Comparison of ENCODE assay signal across 8 cellular contexts in genomic region chr6:132937466-132937906, GRCh38.
DNase-seq lines count a peak whose midpoint lies in the region; ATAC-seq and TF ChIP-seq lines count a peak whose summit lies in the region.

No MANE protein-coding gene starts in this region.

- no peaks in the 10 kb centered on the region for H3K36me3 Mint-ChIP-seq in endodermal cell (ENCODE audit: low read depth)

- H3K27ac ChIP-seq in PC-9 = no peak overlapping the region
- no peak overlapping the region for H3K27ac ChIP-seq in endodermal cell (ENCODE audit: low read depth, low read length)
- H3K27ac ChIP-seq in neuronal stem cell (replicated peaks; ENCODE audit: low read length) = no peak overlapping the region
- H3K27ac ChIP-seq in Peyer's patch = no peak overlapping the region

- H3K79me1 ChIP-seq in neuronal stem cell (ENCODE audit: low read depth, low read length) = no peaks in the 10 kb centered on the region

- H3K27me3 Mint-ChIP-seq in endodermal cell (ENCODE audit: insufficient read depth) = no peaks in the 10 kb centered on the region

- BruUV-seq in PC-9 (replicated peaks; lab: Mats Ljungman, UMichigan) = no TSS peak

- peak; percentile 74 for TF ChIP-seq CTCF in PC-9 (conservative IDR thresholded peaks at IDR 0.05)
- peak; percentile 84 for TF ChIP-seq CTCF in endodermal cell (conservative IDR thresholded peaks at IDR 0.05)
- peak in 2 of 6 experiments; percentile 17 to 21 for TF ChIP-seq CTCF in Peyer's patch (IDR thresholded peaks at IDR 0.05)

- H3K79me2 ChIP-seq in PC-9 (ENCODE audit: low read depth) = no peaks in the 10 kb centered on the region

- H3K27me3 ChIP-seq in PC-9 (ENCODE audit: insufficient read depth, low read depth) = no peaks in the 10 kb centered on the region
- no peaks in the 10 kb centered on the region for H3K27me3 ChIP-seq in endodermal cell (ENCODE audit: control insufficient read depth, insufficient read depth, low read length, poor library complexity, severe bottlenecking)
- no peaks in the 10 kb centered on the region for H3K27me3 ChIP-seq in neuronal stem cell (ENCODE audit: control insufficient read depth in 3 of 3, insufficient read depth in 3 of 3, low read depth in 1 of 3, low read length in 3 of 3)
- no peaks in the 10 kb centered on the region for H3K27me3 ChIP-seq in Peyer's patch

- H4K8ac ChIP-seq in neuronal stem cell (ENCODE audit: low read depth, low read length) = no peak overlapping the region

- no peak for ATAC-seq in HG03460 (IDR thresholded peaks at IDR 0.05; ENCODE audit: unreplicated experiment)

- H3K4me1 Mint-ChIP-seq in endodermal cell = peaks cover 2% of the 10 kb centered on the region

- H3K9ac ChIP-seq in endodermal cell (ENCODE audit: extremely low read depth, low read length, poor library complexity, severe bottlenecking) (no peak overlapping the region), neuronal stem cell (ENCODE audit: low read depth, low read length, poor library complexity) (no peak overlapping the region)

- H2BK5ac ChIP-seq in neuronal stem cell (ENCODE audit: low read length) = no peak overlapping the region

- TF ChIP-seq POLR2A in Peyer's patch (IDR thresholded peaks at IDR 0.05) = no peak

- H3K9me3 Mint-ChIP-seq in endodermal cell = no peaks in the 10 kb centered on the region

- POLR2A ChIA-PET in PC-9 (lab: Charles Lee; ENCODE audit: unreplicated experiment) = interaction anchor here (0.6 kb wide), 1 partner anchor 1053 kb away, joined by 3 read pairs; no protein-coding TSS in a partner anchor

- H3K36me3 ChIP-seq in PC-9 (ENCODE audit: low read depth) (no peaks in the 10 kb centered on the region), endodermal cell (ENCODE audit: control insufficient read depth, insufficient read depth, low read length) (no peaks in the 10 kb centered on the region), neuronal stem cell (replicated peaks in 1 of 2; ENCODE audit: control insufficient read depth in 2 of 2, insufficient read depth in 2 of 2, low read length in 2 of 2) (no peaks in the 10 kb centered on the region), Peyer's patch (no peaks in the 10 kb centered on the region)

- H4K91ac ChIP-seq in neuronal stem cell (ENCODE audit: low read depth, low read length, poor library complexity) = no peak overlapping the region

- H3F3A ChIP-seq in PC-9 (ENCODE audit: insufficient read depth, low read depth) = no peaks in the 10 kb centered on the region

- CTCF ChIA-PET in PC-9 (lab: Charles Lee) = interaction anchor here (0.5 to 1.0 kb wide), 2 partner anchors 24 to 334 kb away, joined by 3 to 6 read pairs; no protein-coding TSS in a partner anchor

- intact Hi-C loops in PC-9 (cut with micrococcal nuclease; ENCODE audit: unreplicated experiment) = loop anchor here (1.0 to 10.0 kb wide), 4 partner anchors 105 to 575 kb away; partner anchors contain the start of gene TAAR9

- no peak overlapping the region for H2AFZ ChIP-seq in PC-9
- H2AFZ ChIP-seq in neuronal stem cell (ENCODE audit: low read length) = no peak overlapping the region

- H3K18ac ChIP-seq in neuronal stem cell (ENCODE audit: low read length) = no peak overlapping the region

- H2BK120ac ChIP-seq in neuronal stem cell (ENCODE audit: low read depth, low read length) = no peak overlapping the region

- no peak overlapping the region for H2BK15ac ChIP-seq in neuronal stem cell (ENCODE audit: low read length)

- H3K23ac ChIP-seq in neuronal stem cell (ENCODE audit: low read depth, low read length, poor library complexity) = no peak overlapping the region

- in situ Hi-C loops in KBM-7 (cut with MboI; ENCODE audit: low pct_unique_long_range_greater_than_20kb, low sequenced_read_pairs) = no loop called here

- H3K4me3 ChIP-seq in PC-9 (no peak overlapping the region), endodermal cell (ENCODE audit: low read length) (no peak overlapping the region), neuronal stem cell (ENCODE audit: low read length in 2 of 2) (no peak overlapping the region), Peyer's patch (no peak overlapping the region)

- no peak overlapping the region for H3K14ac ChIP-seq in neuronal stem cell (ENCODE audit: low read length)

- H3K4ac ChIP-seq in neuronal stem cell (ENCODE audit: low read length) = no peak overlapping the region

- H2AK5ac ChIP-seq in neuronal stem cell (ENCODE audit: low read depth, low read length) = no peak overlapping the region

- WGBS in endodermal cell (ENCODE audit: insufficient coverage in 1 of 2, insufficient read length in 1 of 2), 2 experiments = 17 to 61% methylated on average over 2 to 5 of the region's 5 CpGs
- no CpG with 5 or more reads among the region's 5 CpGs for WGBS in neuronal stem cell (ENCODE audit: extremely low coverage in 2 of 2, insufficient read length in 2 of 2, insufficient replicate concordance in 1 of 2), 2 donors

- DNase-seq in EH (ENCODE audit: low read depth) = peak; percentile 20
- DNase-seq in KBM-7 = peak; percentile 28
- DNase-seq in PC-9 = peak in 1 of 2 experiments; percentile 56
- peak; percentile 87 for DNase-seq in endodermal cell
- peak; percentile 42 for DNase-seq in neuronal stem cell (ENCODE audit: low spot score)
- DNase-seq in DMS114 treated with DMSO at 0.1 percent for 48 hours (lab: John Stamatoyannopoulos, UW; ENCODE audit: unreplicated experiment) = no peak
- no peak for DNase-seq in Peyer's patch

- H3K4me3 Mint-ChIP-seq in endodermal cell = no peak overlapping the region

- no peaks in the 10 kb centered on the region for H4K20me1 ChIP-seq in PC-9 (ENCODE audit: insufficient read depth)

- H3K9me2 ChIP-seq in PC-9 (ENCODE audit: insufficient read depth) = no peaks in the 10 kb centered on the region

- H3K9me3 ChIP-seq in PC-9 (ENCODE audit: insufficient read depth, low read depth) = no peaks in the 10 kb centered on the region
- H3K9me3 ChIP-seq in endodermal cell (ENCODE audit: control insufficient read depth, low read length) = no peaks in the 10 kb centered on the region
- peaks cover 2 to 5% of the 10 kb centered on the region in 2 donors for H3K9me3 ChIP-seq in neuronal stem cell (replicated peaks in 1 of 2; ENCODE audit: control insufficient read depth in 2 of 2, insufficient read depth in 1 of 2, low read depth in 1 of 2, low read length in 2 of 2)
- no peaks in the 10 kb centered on the region for H3K9me3 ChIP-seq in Peyer's patch

- H3K27ac Mint-ChIP-seq in endodermal cell = no peak overlapping the region

- H3K4me2 ChIP-seq in PC-9 = no peak overlapping the region
- H3K4me2 ChIP-seq in neuronal stem cell (ENCODE audit: insufficient read depth, low read length, poor library complexity, severe bottlenecking) = no peak overlapping the region

- H2BK12ac ChIP-seq in neuronal stem cell (ENCODE audit: low read length) = no peak overlapping the region

- H3K4me1 ChIP-seq in PC-9 (replicated peaks; ENCODE audit: insufficient read depth) = no peaks in the 10 kb centered on the region
- H3K4me1 ChIP-seq in endodermal cell (ENCODE audit: control insufficient read depth, insufficient read depth, low read length) = no peaks in the 10 kb centered on the region
- H3K4me1 ChIP-seq in neuronal stem cell (ENCODE audit: control insufficient read depth in 2 of 2, insufficient read depth in 1 of 2, low read depth in 1 of 2, low read length in 2 of 2) = peaks cover 12 to 22% of the 10 kb centered on the region in 2 donors
- H3K4me1 ChIP-seq in Peyer's patch = no peaks in the 10 kb centered on the region

Comparison
In these comparisons a context has a peak if more than half of its experiments do, and no peak if none do; other contexts are left out.
1. DNase-seq: peak in EH (single experiment), KBM-7 (single experiment), endodermal cell (single experiment) and neuronal stem cell (single experiment); none in DMS114 treated with DMSO at 0.1 percent for 48 hours (single experiment) and Peyer's patch (0 of 3).